ENCODE assay signal across 8 cellular contexts in genomic region chr19:3700242-3701032, GRCh38. TPM values are rescaled to one million over a fixed set of nuclear protein-coding genes. Genes with fewer than 3 reads are reported as not detected.
DNase-seq lines count a peak whose midpoint lies in the region; ATAC-seq, FAIRE-seq and TF ChIP-seq lines count a peak whose summit lies in the region.

A gene with protein sequence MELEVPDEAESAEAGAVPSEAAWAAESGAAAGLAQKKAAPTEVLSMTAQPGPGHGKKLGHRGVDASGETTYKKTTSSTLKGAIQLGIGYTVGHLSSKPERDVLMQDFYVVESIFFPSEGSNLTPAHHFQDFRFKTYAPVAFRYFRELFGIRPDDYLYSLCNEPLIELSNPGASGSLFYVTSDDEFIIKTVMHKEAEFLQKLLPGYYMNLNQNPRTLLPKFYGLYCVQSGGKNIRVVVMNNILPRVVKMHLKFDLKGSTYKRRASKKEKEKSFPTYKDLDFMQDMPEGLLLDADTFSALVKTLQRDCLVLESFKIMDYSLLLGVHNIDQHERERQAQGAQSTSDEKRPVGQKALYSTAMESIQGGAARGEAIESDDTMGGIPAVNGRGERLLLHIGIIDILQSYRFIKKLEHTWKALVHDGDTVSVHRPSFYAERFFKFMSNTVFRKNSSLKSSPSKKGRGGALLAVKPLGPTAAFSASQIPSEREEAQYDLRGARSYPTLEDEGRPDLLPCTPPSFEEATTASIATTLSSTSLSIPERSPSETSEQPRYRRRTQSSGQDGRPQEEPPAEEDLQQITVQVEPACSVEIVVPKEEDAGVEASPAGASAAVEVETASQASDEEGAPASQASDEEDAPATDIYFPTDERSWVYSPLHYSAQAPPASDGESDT (minus strand): TSS chr19:3700468. CDS start chr19:3700390, 78 bp downstream.

- peaks cover 6% of the 10 kb centered on the region for H3K4me1 Mint-ChIP-seq in glutamatergic neuron (ENCODE audit: low read depth, unreplicated experiment)

- peaks cover 7% of the 10 kb centered on the region for H3K9me3 Mint-ChIP-seq in glutamatergic neuron (ENCODE audit: unreplicated experiment)

- H3K4me3 Mint-ChIP-seq in glutamatergic neuron (ENCODE audit: unreplicated experiment): peak within 1 kb of the TSS; percentile 92

- H3K27me3 Mint-ChIP-seq in glutamatergic neuron (ENCODE audit: unreplicated experiment): no peaks in the 10 kb centered on the region

- no peaks in the 10 kb centered on the region for H3K36me3 ChIP-seq in Loucy (ENCODE audit: insufficient read depth, low read length)
- H3K36me3 ChIP-seq in pancreas: no peaks in the 10 kb centered on the region
- peaks cover 0 to 10% (median 0%) of the 10 kb centered on the region in 3 donors for H3K36me3 ChIP-seq in tibial artery

- peak within 1 kb of the TSS; percentile 74 for H3K9ac ChIP-seq in Loucy (ENCODE audit: low read depth, low read length, poor library complexity, severe bottlenecking)

- H4K20me1 ChIP-seq in Loucy (ENCODE audit: insufficient read depth, low read length, poor library complexity, severe bottlenecking): peaks cover 18% of the 10 kb centered on the region

- TF ChIP-seq CTCF in Loucy (conservative IDR thresholded peaks at IDR 0.05; ENCODE audit: low read length) (peak; percentile 62), glutamatergic neuron (IDR thresholded peaks at IDR 0.05; ENCODE audit: partially characterized antibody, unreplicated experiment) (peak; percentile 65), pancreas (IDR thresholded peaks at IDR 0.05) (peak; percentile 49 to 70 (median 59)), tibial artery (IDR thresholded peaks at IDR 0.05) (peak; percentile 76 to 96)

- H3K9me2 ChIP-seq in Loucy (replicated peaks; ENCODE audit: low read depth, low read length): no peaks in the 10 kb centered on the region

- DNase-seq in GDM1 (lab: John Stamatoyannopoulos, UW): peak; percentile 80
- DNase-seq in H4 (ENCODE audit: low spot score): peak; percentile 66
- DNase-seq in SK-N-DZ (ENCODE audit: low spot score): peak; percentile 66
- peak; percentile 95 for DNase-seq in activated naive CD4-positive, alpha-beta T cell treated with anti-CD3 and anti-CD28 coated beads, Interleukin-2, amount 50 U/mL, for 16 hours
- peak; percentile 98 for DNase-seq in glutamatergic neuron
- peak; percentile 80 to 99 (median 92) for DNase-seq in pancreas
- DNase-seq in tibial artery: peak; percentile 82 to 90

- H3K4me1 ChIP-seq in Loucy (ENCODE audit: insufficient read depth, low read length, poor library complexity, severe bottlenecking) (peaks cover 14% of the 10 kb centered on the region), pancreas (no peaks in the 10 kb centered on the region), tibial artery (peaks cover 0 to 41% (median 21%) of the 10 kb centered on the region in 4 donors)

- H3K4me3 ChIP-seq in Loucy (ENCODE audit: low read length, poor library complexity, severe bottlenecking): peak within 1 kb of the TSS; percentile 88
- H3K4me3 ChIP-seq in pancreas: peak within 1 kb of the TSS; percentile 48 to 90 (median 87)
- peak within 1 kb of the TSS; percentile 79 to 98 for H3K4me3 ChIP-seq in tibial artery

- no peak for FAIRE-seq in pancreas (lab: Jason Lieb, UNC)

- H3K9me3 ChIP-seq in Loucy (ENCODE audit: insufficient read depth, low read depth, low read length) (no peaks in the 10 kb centered on the region), pancreas (no peaks in the 10 kb centered on the region), tibial artery (no peaks in the 10 kb centered on the region)

- no peaks in the 10 kb centered on the region for H3F3A ChIP-seq in Loucy (ENCODE audit: low read depth)

- H3K36me3 Mint-ChIP-seq in glutamatergic neuron (ENCODE audit: unreplicated experiment): no peaks in the 10 kb centered on the region

- intact Hi-C loops in pancreas (cut with DNase I) (loop anchor here in 1 of 3 donors (5.0 kb wide), 1 partner anchor 33 kb away; no protein-coding TSS in a partner anchor), tibial artery (cut with DNase I; ENCODE audit: low total_unique reads) (loop anchor here (2.0 kb wide), 1 partner anchor 36 kb away; no protein-coding TSS in a partner anchor)

- peaks cover 29% of the 10 kb centered on the region for H3K79me2 ChIP-seq in Loucy (ENCODE audit: insufficient read depth, low read length)

- WGBS in pancreas, 2 donors: 3% methylated on average over 63 to 82 of the region's 82 CpGs

- ATAC-seq in pancreas: peak; percentile 92 to 99 (median 98)

- H3K27me3 ChIP-seq in Loucy (ENCODE audit: insufficient read depth, low read length, poor library complexity, severe bottlenecking) (no peaks in the 10 kb centered on the region), pancreas (no peaks in the 10 kb centered on the region), tibial artery (peaks cover 0 to 9% of the 10 kb centered on the region in 2 donors)

- peak within 1 kb of the TSS; percentile 16 to 34 (median 22) for H3K27ac ChIP-seq in pancreas
- H3K27ac ChIP-seq in tibial artery: peak within 1 kb of the TSS; percentile 86 to 87

- H2AFZ ChIP-seq in Loucy (ENCODE audit: low read length): peak within 1 kb of the TSS; percentile 24; the same call in 1 of the 2 replicates

- H3K27ac Mint-ChIP-seq in glutamatergic neuron (ENCODE audit: unreplicated experiment): peak within 1 kb of the TSS; percentile 79

- peak within 1 kb of the TSS; percentile 98 for H3K4me2 ChIP-seq in Loucy (ENCODE audit: low read depth, low read length, poor library complexity, severe bottlenecking)

RNA-seq across cellular contexts. Expression of the gene that starts here (rescaled TPM):
- 5.3 and 6.8 TPM in 2 replicates for total RNA-seq in H4 (2014; rRNA removed; shearing (Covaris generic))
- 6.6 and 7.8 TPM in 2 replicates for polyA plus RNA-seq in SK-N-DZ (2014; cell fraction: cytosol; rRNA removed)
- 11.8 and 19.5 TPM in 2 replicates for polyA plus RNA-seq in SK-N-DZ (2014; cell fraction: nucleus; rRNA removed)
- total RNA-seq in glutamatergic neuron (ENCODE audit: unreplicated experiment) (169 TPM), pancreas (10 to 100 TPM; 12.9 to 21.4 (median 14.9) TPM)
- 10 to 100 TPM; 14.1 to 24.8 TPM for polyA plus RNA-seq in pancreas

Comparison
In these comparisons a context has a peak if more than half of its experiments do, and no peak if none do; other contexts are left out.
1. Peak in every context shown above with its lines: DNase-seq, ATAC-seq, H3K4me3 ChIP-seq and H3K27ac ChIP-seq.